In the genomic region with DNA sequence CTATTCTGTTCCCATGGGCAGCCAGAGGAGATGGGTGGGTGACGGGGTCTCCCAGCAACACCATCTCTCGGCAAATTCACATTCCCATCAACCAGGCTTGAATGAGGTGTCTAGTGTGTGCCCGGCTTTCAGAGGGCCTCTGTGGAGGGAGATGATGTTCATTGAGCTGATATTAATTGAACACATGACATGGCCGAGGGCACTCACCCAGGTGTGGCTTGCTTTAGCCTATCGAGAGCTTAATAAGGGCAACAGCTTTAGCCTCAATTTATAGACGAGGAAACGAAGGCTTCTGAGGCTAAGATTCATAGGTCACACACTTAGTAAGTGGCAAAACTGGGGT, we compare ENCODE assay signal across 12 cellular contexts.
DNase-seq lines count a peak whose midpoint lies in the region; ATAC-seq and TF ChIP-seq lines count a peak whose summit lies in the region.
"Had no signal": no experiment of that assay in that cellular context is flagged by ENCODE, and none has a peak within 500 bp of the region (broad histone marks: within the 10 kb centered on the region; RNA-seq: fewer than 3 reads in every experiment).

No MANE protein-coding gene starts in this region.

- TF ChIP-seq POLR2A in breast epithelium (IDR thresholded peaks at IDR 0.05) = no peak

- H3K9me3 ChIP-seq in BLaER1 (no peaks in the 10 kb centered on the region), Loucy (ENCODE audit: insufficient read depth, low read depth, low read length) (no peaks in the 10 kb centered on the region), breast epithelium (no peaks in the 10 kb centered on the region)
- H3K9me3 ChIP-seq: Peyer's patch had no signal

- no peaks in the 10 kb centered on the region for H3K36me3 Mint-ChIP-seq in osteocyte (ENCODE audit: unreplicated experiment)

- no peak for TF ChIP-seq CTCF in Loucy (conservative IDR thresholded peaks at IDR 0.05; ENCODE audit: low read length)
- TF ChIP-seq CTCF in breast epithelium (IDR thresholded peaks at IDR 0.05) = no peak
- no peak for TF ChIP-seq CTCF in osteocyte (IDR thresholded peaks at IDR 0.05)

- H3K27ac ChIP-seq in BLaER1 (no peak overlapping the region), breast epithelium (peak overlapping the region; percentile 90 to 91)

- H3K4me1 ChIP-seq in BLaER1 = peaks cover 34% of the 10 kb centered on the region
- peaks cover 72% of the 10 kb centered on the region for H3K4me1 ChIP-seq in Loucy (ENCODE audit: insufficient read depth, low read length, poor library complexity, severe bottlenecking)
- peaks cover 5 to 14% of the 10 kb centered on the region in 2 donors for H3K4me1 ChIP-seq in breast epithelium

- intact Hi-C loops in breast epithelium (cut with DNase I; ENCODE audit: low total_unique reads) = no loop called here

- peaks cover 27% of the 10 kb centered on the region for H3K4me1 Mint-ChIP-seq in osteocyte (ENCODE audit: unreplicated experiment)

- H2AFZ ChIP-seq in Loucy (ENCODE audit: low read length) = no peak overlapping the region

- peak overlapping the region; percentile 54 for H3K4me3 Mint-ChIP-seq in osteocyte (ENCODE audit: unreplicated experiment)

- H3K27ac Mint-ChIP-seq in osteocyte (ENCODE audit: unreplicated experiment) = peak overlapping the region; percentile 92

- ATAC-seq in HG02642 (IDR thresholded peaks at IDR 0.05; ENCODE audit: poor library complexity, unreplicated experiment) = no peak
- no peak for ATAC-seq in HG03175 (IDR thresholded peaks at IDR 0.05; ENCODE audit: unreplicated experiment)
- ATAC-seq in HG02571 (IDR thresholded peaks at IDR 0.05; ENCODE audit: unreplicated experiment) = no peak
- no peak for ATAC-seq in GM18870 (IDR thresholded peaks at IDR 0.05; ENCODE audit: unreplicated experiment)

- H3K4me2 ChIP-seq in BLaER1 (peak overlapping the region; percentile 71), Loucy (ENCODE audit: low read depth, low read length, poor library complexity, severe bottlenecking) (peak overlapping the region; percentile 52)

- no peaks in the 10 kb centered on the region for H3K36me3 ChIP-seq in BLaER1
- H3K36me3 ChIP-seq in Loucy (ENCODE audit: insufficient read depth, low read length) = no peaks in the 10 kb centered on the region
- no peaks in the 10 kb centered on the region for H3K36me3 ChIP-seq in breast epithelium
- H3K36me3 ChIP-seq: Peyer's patch had no signal

- H4K20me1 ChIP-seq in BLaER1 (no peaks in the 10 kb centered on the region; the same call in 1 of the 2 replicates), Loucy (ENCODE audit: insufficient read depth, low read length, poor library complexity, severe bottlenecking) (no peaks in the 10 kb centered on the region)

- no peaks in the 10 kb centered on the region for H3F3A ChIP-seq in Loucy (ENCODE audit: low read depth)

- H3K9ac ChIP-seq in BLaER1 = no peak overlapping the region
- H3K9ac ChIP-seq in Loucy (ENCODE audit: low read depth, low read length, poor library complexity, severe bottlenecking) = peak overlapping the region; percentile 44

- H3K9me2 ChIP-seq in Loucy (replicated peaks; ENCODE audit: low read depth, low read length) = no peaks in the 10 kb centered on the region

- DNase-seq in breast epithelium (ENCODE audit: low spot score in 2 of 2) (no peak), osteocyte (ENCODE audit: extremely low spot score, unreplicated experiment) (no peak)
- DNase-seq: activated CD8-positive, alpha-beta memory T cell treated with anti-CD3 and anti-CD28 coated beads for 24 hours; NCI-H1694 treated with DMSO at 0.1 percent for 48 hours; stimulated activated CD4-positive, alpha-beta T cell treated with anti-CD3 and anti-CD28 coated beads, Interleukin-4, amount 100 ng/mL, for 1 hour had no signal

- no peaks in the 10 kb centered on the region for H3K9me3 Mint-ChIP-seq in osteocyte (ENCODE audit: unreplicated experiment)

- H3K79me2 ChIP-seq in Loucy (ENCODE audit: insufficient read depth, low read length) = no peaks in the 10 kb centered on the region

- peaks cover 39% of the 10 kb centered on the region for H3K27me3 Mint-ChIP-seq in osteocyte (ENCODE audit: unreplicated experiment)

- H3K4me3 ChIP-seq in BLaER1 (no peak overlapping the region), Loucy (ENCODE audit: low read length, poor library complexity, severe bottlenecking) (no peak overlapping the region), breast epithelium (peak overlapping the region in 2 of 3 donors; percentile 29 to 59)

- H3K27me3 ChIP-seq in BLaER1 (peaks cover 54% of the 10 kb centered on the region), Loucy (ENCODE audit: insufficient read depth, low read length, poor library complexity, severe bottlenecking) (no peaks in the 10 kb centered on the region), breast epithelium (no peaks in the 10 kb centered on the region)
- H3K27me3 ChIP-seq: Peyer's patch had no signal

Comparison
In these comparisons a context has a peak if more than half of its experiments do, and no peak if none do; other contexts are left out.
1. H3K4me3 ChIP-seq: peak in breast epithelium (2 of 3); none in BLaER1 (single experiment) and Loucy (single experiment).